ENCODE assay signal across 8 cellular contexts in genomic region chr16:25110392-25110947, GRCh38. TPM values are rescaled to one million over a fixed set of nuclear protein-coding genes. Genes with fewer than 3 reads are reported as not detected.
DNase-seq lines count a peak whose midpoint lies in the region; ATAC-seq and TF ChIP-seq lines count a peak whose summit lies in the region.

No MANE protein-coding gene starts in this region.

- H3K4me1 ChIP-seq in A673 (ENCODE audit: insufficient read depth, low read length, poor library complexity, severe bottlenecking) (peaks cover 4% of the 10 kb centered on the region), HEK293 (ENCODE audit: control insufficient read depth, insufficient read depth, low read length) (0 out of 2 replicates have a peak, but pooled peaks cover 4% of the 10 kb centered on the region), iPS DF 6.9 (ENCODE audit: control insufficient read depth, insufficient read depth, low read length) (no peaks in the 10 kb centered on the region)

- H3K36me3 Mint-ChIP-seq in activated CD4-positive, alpha-beta memory T cell treated with anti-CD3 and anti-CD28 coated beads, Interleukin-2, amount 10 ng/mL, durations not matched to agents 7 days and 5 days (ENCODE audit: low read depth): peaks cover 23% of the 10 kb centered on the region

- no peak for ATAC-seq in HG03196 (IDR thresholded peaks at IDR 0.05; ENCODE audit: unreplicated experiment)

- 100% methylated on average over 1 of the region's 7 CpGs for WGBS in iPS DF 6.9 (ENCODE audit: insufficient coverage, insufficient read length)

- peak overlapping the region; percentile 97 for H3K27ac Mint-ChIP-seq in activated CD4-positive, alpha-beta memory T cell treated with anti-CD3 and anti-CD28 coated beads, Interleukin-2, amount 10 ng/mL, durations not matched to agents 7 days and 5 days

- DNase-seq in A673 (ENCODE audit: low spot score) (peak; percentile 22), iPS DF 6.9 (ENCODE audit: low read depth, low spot score) (no peak), LoVo (ENCODE audit: low spot score) (no peak), NK-92 (lab: John Stamatoyannopoulos, UW; ENCODE audit: unreplicated experiment) (no peak)
- DNase-seq in activated CD4-positive, alpha-beta memory T cell treated with anti-CD3 and anti-CD28 coated beads, Interleukin-2, amount 10 ng/mL, durations not matched to agents 7 days and 5 days: peak; percentile 42
- DNase-seq in stimulated activated CD4-positive, alpha-beta T cell treated with anti-CD3 and anti-CD28 coated beads, Interleukin-4, amount 100 ng/mL, for 24 hours: peak; percentile 53

- CTCF ChIA-PET in A673 (lab: Charles Lee): no interaction called here
- CTCF ChIA-PET in HEK293 (lab: Yijun Ruan, JAX): interaction anchor here (1.2 to 2.3 kb wide), 3 partner anchors 9 to 115 kb away, joined by 3 to 7 read pairs (median 3); no protein-coding TSS in a partner anchor
- CTCF ChIA-PET in activated CD4-positive, alpha-beta memory T cell treated with anti-CD3 and anti-CD28 coated beads, Interleukin-2, amount 10 ng/mL, durations not matched to agents 7 days and 5 days (lab: Charles Lee): interaction anchor here (0.8 to 5.2 kb wide), 7 partner anchors 43 to 204 kb away, joined by 3 to 26 read pairs (median 5); partner anchors contain the start of gene ARHGAP17

- no peaks in the 10 kb centered on the region for H3K36me3 ChIP-seq in A673 (ENCODE audit: insufficient read depth, low read length, poor library complexity, severe bottlenecking)
- peaks cover 0 to 14% of the 10 kb centered on the region in 2 experiments; a peak in 1 of 3 replicates for H3K36me3 ChIP-seq in HEK293 (ENCODE audit: control insufficient read depth in 2 of 2, insufficient read depth in 1 of 2, low read length in 2 of 2)
- H3K36me3 ChIP-seq in iPS DF 6.9 (ENCODE audit: control insufficient read depth, insufficient read depth, low read length): no peaks in the 10 kb centered on the region

- H3K4me1 Mint-ChIP-seq in activated CD4-positive, alpha-beta memory T cell treated with anti-CD3 and anti-CD28 coated beads, Interleukin-2, amount 10 ng/mL, durations not matched to agents 7 days and 5 days: peaks cover 66% of the 10 kb centered on the region

- H3K4me3 ChIP-seq in A673 (ENCODE audit: low read depth, low read length, poor library complexity, severe bottlenecking) (peak overlapping the region; percentile 92), HEK293 (ENCODE audit: low read depth, low read length) (peak overlapping the region; percentile 60), iPS DF 6.9 (ENCODE audit: low read length) (peak overlapping the region; percentile 65; the same call in 1 of the 2 replicates)

- H3K27me3 Mint-ChIP-seq in activated CD4-positive, alpha-beta memory T cell treated with anti-CD3 and anti-CD28 coated beads, Interleukin-2, amount 10 ng/mL, durations not matched to agents 7 days and 5 days: no peaks in the 10 kb centered on the region

- intact Hi-C loops in A673 (cut with micrococcal nuclease; ENCODE audit: unreplicated experiment): loop anchor here (2.0 kb wide), 1 partner anchor 60 kb away; no protein-coding TSS in a partner anchor

- H3K27ac ChIP-seq in A673 (ENCODE audit: low read depth, low read length, poor library complexity, severe bottlenecking): peak overlapping the region; percentile 60
- H3K27ac ChIP-seq in HEK293 (ENCODE audit: extremely low read depth, low read depth, low read length): peak overlapping the region; percentile 61
- H3K27ac ChIP-seq in iPS DF 6.9 (ENCODE audit: low read length): no peak overlapping the region

- peak overlapping the region; percentile 93 for H3K4me3 Mint-ChIP-seq in activated CD4-positive, alpha-beta memory T cell treated with anti-CD3 and anti-CD28 coated beads, Interleukin-2, amount 10 ng/mL, durations not matched to agents 7 days and 5 days

- H3K9me3 ChIP-seq in A673 (ENCODE audit: low read depth, low read length, poor library complexity, severe bottlenecking): no peaks in the 10 kb centered on the region
- no peaks in the 10 kb centered on the region for H3K9me3 ChIP-seq in HEK293 (ENCODE audit: control insufficient read depth, insufficient read depth, low read depth, low read length)
- no peaks in the 10 kb centered on the region for H3K9me3 ChIP-seq in iPS DF 6.9 (ENCODE audit: control insufficient read depth, insufficient read depth, low read length)

- no peaks in the 10 kb centered on the region for H3K9me3 Mint-ChIP-seq in activated CD4-positive, alpha-beta memory T cell treated with anti-CD3 and anti-CD28 coated beads, Interleukin-2, amount 10 ng/mL, durations not matched to agents 7 days and 5 days

- no peak for TF ChIP-seq CTCF in A673 (conservative IDR thresholded peaks at IDR 0.05; ENCODE audit: low read depth, low read length)
- no peak for TF ChIP-seq CTCF in HEK293 (tag by site-specific recombination; IDR thresholded peaks at IDR 0.05)

- BruUV-seq in A673 (replicated peaks; lab: Mats Ljungman, UMichigan): no TSS peak

- POLR2A ChIA-PET in A673 (lab: Charles Lee; ENCODE audit: low non-redundant PET): no interaction called here
- POLR2A ChIA-PET in HEK293 (lab: Yijun Ruan, JAX): interaction anchor here (0.6 to 1.9 kb wide), 4 partner anchors 43 to 501 kb away, joined by 4 to 12 read pairs (median 6); no protein-coding TSS in a partner anchor
- POLR2A ChIA-PET in activated CD4-positive, alpha-beta memory T cell treated with anti-CD3 and anti-CD28 coated beads, Interleukin-2, amount 10 ng/mL, durations not matched to agents 7 days and 5 days (lab: Charles Lee): interaction anchor here (0.6 to 8.0 kb wide), 11 partner anchors 9 to 572 kb away, joined by 3 to 112 read pairs (median 14); partner anchors contain the start of genes ARHGAP17, RBBP6 and ZKSCAN2

- H3K27me3 ChIP-seq in A673 (replicated peaks; ENCODE audit: insufficient read depth, low read depth, low read length, poor library complexity): no peaks in the 10 kb centered on the region
- no peaks in the 10 kb centered on the region for H3K27me3 ChIP-seq in iPS DF 6.9 (ENCODE audit: control insufficient read depth, insufficient read depth, low read length)

TF ChIP-seq in HEK293, 187 proteins besides CTCF, POLR2A, EP300 and RAD21 (continues in another document):
- no peak for TF ChIP-seq ZNF530 (tag by site-specific recombination; IDR thresholded peaks at IDR 0.05; ENCODE audit: low read depth)
- peak; percentile 39; the same call in 1 of the 2 replicates for TF ChIP-seq ZNF580 (tag by site-specific recombination; IDR thresholded peaks at IDR 0.05)
- no peak for TF ChIP-seq ZNF214 (tag by site-specific recombination; IDR thresholded peaks at IDR 0.05; ENCODE audit: borderline replicate concordance)
- no peak for TF ChIP-seq HOXC10 (CRISPR knock-in tag; IDR thresholded peaks at IDR 0.05)
- TF ChIP-seq ZFP41 (tag by site-specific recombination; IDR thresholded peaks at IDR 0.05; ENCODE audit: borderline replicate concordance): no peak
- no peak for TF ChIP-seq PRDM4 (tag by site-specific recombination; IDR thresholded peaks at IDR 0.05)
- TF ChIP-seq ZNF561 (tag by site-specific recombination; IDR thresholded peaks at IDR 0.05; ENCODE audit: borderline replicate concordance): no peak
- no peak; the same call in 1 of the 2 replicates for TF ChIP-seq ZBTB21 (tag by site-specific recombination; IDR thresholded peaks at IDR 0.05)
- peak; percentile 36; the same call in 1 of the 2 replicates for TF ChIP-seq OSR2 (tag by site-specific recombination; IDR thresholded peaks at IDR 0.05)
- TF ChIP-seq ZNF521 (tag by site-specific recombination; IDR thresholded peaks at IDR 0.05): no peak
- TF ChIP-seq ZXDB (tag by site-specific recombination; IDR thresholded peaks at IDR 0.05): 0 out of 2 replicates have a peak, but pooled peaks have one; percentile 27
- no peak for TF ChIP-seq GLI2 (tag by site-specific recombination; IDR thresholded peaks at IDR 0.05; ENCODE audit: borderline replicate concordance, low read depth)
- TF ChIP-seq ZNF549 (tag by site-specific recombination; IDR thresholded peaks at IDR 0.05): no peak
- TF ChIP-seq ZNF626 (tag by site-specific recombination; IDR thresholded peaks at IDR 0.05): no peak

RNA-seq across cellular contexts. Expression of gene LCMT1, which starts 1.1 kb away (rescaled TPM):
- 55.8 and 56.3 TPM in 2 replicates for total RNA-seq in A673 (2021)
- 10 to 100 TPM; 39.0 to 50.7 TPM for total RNA-seq in activated CD4-positive, alpha-beta memory T cell treated with anti-CD3 and anti-CD28 coated beads, Interleukin-2, amount 10 ng/mL, durations not matched to agents 7 days and 5 days

Comparison
In these comparisons a context has a peak if more than half of its experiments do, and no peak if none do; other contexts are left out.
1. DNase-seq: peak in A673 (single experiment), activated CD4-positive, alpha-beta memory T cell treated with anti-CD3 and anti-CD28 coated beads, Interleukin-2, amount 10 ng/mL, durations not matched to agents 7 days and 5 days (single experiment) and stimulated activated CD4-positive, alpha-beta T cell treated with anti-CD3 and anti-CD28 coated beads, Interleukin-4, amount 100 ng/mL, for 24 hours (single experiment); none in iPS DF 6.9 (single experiment), LoVo (single experiment) and NK-92 (single experiment).
2. Peak in every context shown above with its lines, with median percentiles within 50 percentile points of each other: H3K4me3 ChIP-seq.